ENCODE assay signal across 9 cellular contexts in the genomic region with DNA sequence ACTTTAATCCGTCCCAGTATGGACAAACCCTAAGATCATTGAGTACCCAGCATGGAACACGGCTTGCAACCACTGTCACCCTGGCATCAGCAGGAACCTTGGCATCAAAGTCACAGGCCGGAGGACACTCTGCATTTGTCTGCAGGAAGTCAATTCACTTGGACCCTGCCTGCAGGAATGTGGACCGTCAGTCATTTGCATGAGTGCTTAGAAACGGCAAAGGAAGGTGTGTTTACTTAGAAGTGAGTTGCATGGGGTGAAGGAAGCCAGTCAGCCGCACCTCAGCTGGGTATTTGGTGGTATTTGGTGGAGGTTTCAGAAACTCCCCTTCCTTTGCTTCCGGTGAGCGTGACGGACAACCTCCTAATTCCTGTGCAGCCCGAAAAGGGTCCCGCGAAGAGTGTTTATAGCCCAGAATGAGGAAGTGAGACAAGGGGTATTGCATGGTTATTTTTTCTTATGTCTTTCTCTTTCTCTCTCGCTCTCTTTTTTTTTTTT. TPM values are rescaled to one million over a fixed set of nuclear protein-coding genes. Genes with fewer than 3 reads are reported as not detected.
DNase-seq lines count a peak whose midpoint lies in the region; ATAC-seq, FAIRE-seq and TF ChIP-seq lines count a peak whose summit lies in the region.
"Had no signal": no experiment of that assay in that cellular context is flagged by ENCODE, and none has a peak within 500 bp of the region (broad histone marks: within the 10 kb centered on the region; RNA-seq: fewer than 3 reads in every experiment).

No MANE protein-coding gene starts in this region.

- DNase-seq in Peyer's patch (peak in 2 of 3 donors; percentile 90 to 91), NCI-H187 (lab: John Stamatoyannopoulos, UW) (no peak), D721Med (ENCODE audit: insufficient read length, low spot score) (no peak)
- peak; percentile 44 to 69 for DNase-seq in activated naive CD4-positive, alpha-beta T cell treated with anti-CD3 and anti-CD28 coated beads, Interleukin-2, amount 50 U/mL, for 72 hours (ENCODE audit: low spot score in 2 of 2)
- no peak for DNase-seq in NK-92 treated with Interleukin-12 subunit alpha and Interleukin-12 subunit beta, amount 100 ng/mL, for 24 hours (lab: John Stamatoyannopoulos, UW)

- FAIRE-seq in D721Med (lab: Jason Lieb, UNC): no peak

- ATAC-seq in GM19023 (IDR thresholded peaks at IDR 0.05; ENCODE audit: unreplicated experiment) (peak; percentile 84), HG02884 (IDR thresholded peaks at IDR 0.05; ENCODE audit: unreplicated experiment) (peak; percentile 70)
- ATAC-seq in activated naive CD4-positive, alpha-beta T cell treated with anti-CD3 and anti-CD28 coated beads, Interleukin-2, amount 50 U/mL, for 72 hours: peak; percentile 83 to 91

- H3K4me1 ChIP-seq in Peyer's patch: no peaks in the 10 kb centered on the region

- peaks cover 16 to 29% of the 10 kb centered on the region in 2 donors for H3K36me3 Mint-ChIP-seq in activated naive CD4-positive, alpha-beta T cell treated with anti-CD3 and anti-CD28 coated beads, Interleukin-2, amount 50 U/mL, for 72 hours
- H3K36me3 Mint-ChIP-seq in stimulated activated naive CD8-positive, alpha-beta T cell treated with anti-CD3 and anti-CD28 coated beads, Interleukin-15, Interleukin-2, amounts not matched to agents 100 ng/mL and 50 ng/mL, for 24 hours (ENCODE audit: low read depth): peaks cover 6% of the 10 kb centered on the region

- H3K27me3 ChIP-seq in Peyer's patch: no peaks in the 10 kb centered on the region

- H3K27ac ChIP-seq in Peyer's patch: peak overlapping the region in 1 of 4 donors; percentile 64
- H3K27ac ChIP-seq: SK-N-MC had no signal

- H3K4me3 ChIP-seq in Peyer's patch: peak overlapping the region in 1 of 4 donors; percentile 12
- H3K4me3 ChIP-seq: SK-N-MC had no signal

- no peak for TF ChIP-seq CTCF in Peyer's patch (IDR thresholded peaks at IDR 0.05)
- no peak for TF ChIP-seq CTCF in D721Med (IDR thresholded peaks at IDR 0.05; ENCODE audit: insufficient read depth, missing control alignments)

- peaks cover 57% of the 10 kb centered on the region for H3K4me1 Mint-ChIP-seq in stimulated activated naive CD8-positive, alpha-beta T cell treated with anti-CD3 and anti-CD28 coated beads, Interleukin-15, Interleukin-2, amounts not matched to agents 100 ng/mL and 50 ng/mL, for 24 hours (ENCODE audit: low read depth)

- peaks cover 7 to 23% of the 10 kb centered on the region in 2 donors for H3K9me3 Mint-ChIP-seq in activated naive CD4-positive, alpha-beta T cell treated with anti-CD3 and anti-CD28 coated beads, Interleukin-2, amount 50 U/mL, for 72 hours
- H3K9me3 Mint-ChIP-seq in stimulated activated naive CD8-positive, alpha-beta T cell treated with anti-CD3 and anti-CD28 coated beads, Interleukin-15, Interleukin-2, amounts not matched to agents 100 ng/mL and 50 ng/mL, for 24 hours: no peaks in the 10 kb centered on the region

- H3K36me3 ChIP-seq in Peyer's patch: no peaks in the 10 kb centered on the region

- TF ChIP-seq POLR2A in Peyer's patch (IDR thresholded peaks at IDR 0.05): no peak

- no peaks in the 10 kb centered on the region for H3K27me3 Mint-ChIP-seq in stimulated activated naive CD8-positive, alpha-beta T cell treated with anti-CD3 and anti-CD28 coated beads, Interleukin-15, Interleukin-2, amounts not matched to agents 100 ng/mL and 50 ng/mL, for 24 hours

- H3K27ac Mint-ChIP-seq in activated naive CD4-positive, alpha-beta T cell treated with anti-CD3 and anti-CD28 coated beads, Interleukin-2, amount 50 U/mL, for 72 hours: peak overlapping the region; percentile 81 to 87
- peak overlapping the region; percentile 93 for H3K27ac Mint-ChIP-seq in stimulated activated naive CD8-positive, alpha-beta T cell treated with anti-CD3 and anti-CD28 coated beads, Interleukin-15, Interleukin-2, amounts not matched to agents 100 ng/mL and 50 ng/mL, for 24 hours

- H3K4me3 Mint-ChIP-seq in stimulated activated naive CD8-positive, alpha-beta T cell treated with anti-CD3 and anti-CD28 coated beads, Interleukin-15, Interleukin-2, amounts not matched to agents 100 ng/mL and 50 ng/mL, for 24 hours: peak overlapping the region; percentile 80

- no peaks in the 10 kb centered on the region for H3K9me3 ChIP-seq in Peyer's patch

RNA-seq across cellular contexts. Expression of gene P2RY8, which starts 15.5 kb away (rescaled TPM):
- total RNA-seq in Peyer's patch: 1 to 10 TPM in 2 of 4 donors, under 1 TPM in 2; 0.35 to 5.8 (median 1.2) TPM
- total RNA-seq in activated naive CD4-positive, alpha-beta T cell treated with anti-CD3 and anti-CD28 coated beads, Interleukin-2, amount 50 U/mL, for 72 hours: 10 to 100 TPM; 18.9 TPM

Comparison
In these comparisons a context has a peak if more than half of its experiments do, and no peak if none do; other contexts are left out.
1. DNase-seq: peak in Peyer's patch (2 of 3) and activated naive CD4-positive, alpha-beta T cell treated with anti-CD3 and anti-CD28 coated beads, Interleukin-2, amount 50 U/mL, for 72 hours (2 of 2); none in NK-92 treated with Interleukin-12 subunit alpha and Interleukin-12 subunit beta, amount 100 ng/mL, for 24 hours (single experiment), NCI-H187 (0 of 2) and D721Med (single experiment).
2. Peak in every context shown above with its lines, with median percentiles within 50 percentile points of each other: ATAC-seq.